Comparison of ENCODE assay signal across 20 cellular contexts in genomic region chr3:148600440-148600839, GRCh38.
"Had no signal": no experiment of that assay in that cellular context is flagged by ENCODE, and none has a peak within 500 bp of the region (broad histone marks: within the 10 kb centered on the region; RNA-seq: fewer than 3 reads in every experiment).

No MANE protein-coding gene starts in this region.

- H3K27me3 ChIP-seq: heart right ventricle, left lung, neutrophil, upper lobe of right lung had no signal

- H3K27me3 Mint-ChIP-seq: activated naive CD4-positive, alpha-beta T cell treated with anti-CD3 and anti-CD28 coated beads, Interleukin-2, amount 10 ng/mL, durations not matched to agents 7 days and 5 days; natural killer cell treated with Interleukin-12 subunit alpha and Interleukin-12 subunit beta and Interleukin-15 and Interleukin-18, amount 100 ng/mL, for 72 hours had no signal

- DNase-seq: activated CD4-positive, alpha-beta T cell treated with anti-CD3 and anti-CD28 coated beads for 4 hours; activated CD4-positive, alpha-beta T cell treated with anti-CD3 and anti-CD28 coated beads, Interleukin-2, amount 50 U/mL, for 48 hours; activated CD4-positive, CD25-positive, alpha-beta regulatory T cell; activated effector memory CD4-positive, alpha-beta T cell treated with Interleukin-2 at 50 U/mL for 16 hours; activated naive CD4-positive, alpha-beta T cell treated with anti-CD3 and anti-CD28 coated beads, Interleukin-2, amount 10 ng/mL, durations not matched to agents 7 days and 5 days; activated T-cell treated with anti-CD3 and anti-CD28 coated beads, Interleukin-2, amount 50 U/mL, for 48 hours; amygdala; foreskin fibroblast; heart right ventricle; left lung; stimulated activated CD4-positive, alpha-beta T cell treated with anti-CD3 and anti-CD28 coated beads, Interleukin-4, amount 100 ng/mL, for 24 hours; stimulated activated naive CD8-positive, alpha-beta T cell treated with anti-CD3 and anti-CD28 coated beads, Interleukin-15, Interleukin-2, amounts not matched to agents 100 U/mL and 50 U/mL, for 24 hours; T-helper 1 cell; upper lobe of right lung had no signal

- H3K27ac ChIP-seq: coronary artery, epithelial cell of prostate, heart right ventricle, left lung, neutrophil, parathyroid adenoma, upper lobe of right lung had no signal

- H3K79me2 ChIP-seq: parathyroid adenoma had no signal

- H3K27ac Mint-ChIP-seq: activated naive CD4-positive, alpha-beta T cell treated with anti-CD3 and anti-CD28 coated beads, Interleukin-2, amount 10 ng/mL, durations not matched to agents 7 days and 5 days; mesothelial cell of epicardium; natural killer cell treated with Interleukin-12 subunit alpha and Interleukin-12 subunit beta and Interleukin-15 and Interleukin-18, amount 100 ng/mL, for 72 hours had no signal

- H3K4me1 ChIP-seq: heart right ventricle, left lung, parathyroid adenoma, upper lobe of right lung had no signal

- H3K4me3 Mint-ChIP-seq: activated naive CD4-positive, alpha-beta T cell treated with anti-CD3 and anti-CD28 coated beads, Interleukin-2, amount 10 ng/mL, durations not matched to agents 7 days and 5 days; mesothelial cell of epicardium; natural killer cell treated with Interleukin-12 subunit alpha and Interleukin-12 subunit beta and Interleukin-15 and Interleukin-18, amount 100 ng/mL, for 72 hours had no signal

- H3K36me3 ChIP-seq: heart right ventricle, left lung, neutrophil, upper lobe of right lung had no signal

- H3K36me3 Mint-ChIP-seq: activated naive CD4-positive, alpha-beta T cell treated with anti-CD3 and anti-CD28 coated beads, Interleukin-2, amount 10 ng/mL, durations not matched to agents 7 days and 5 days; mesothelial cell of epicardium; natural killer cell treated with Interleukin-12 subunit alpha and Interleukin-12 subunit beta and Interleukin-15 and Interleukin-18, amount 100 ng/mL, for 72 hours had no signal

- H3K9ac ChIP-seq: parathyroid adenoma had no signal

- H3K9me3 Mint-ChIP-seq: activated naive CD4-positive, alpha-beta T cell treated with anti-CD3 and anti-CD28 coated beads, Interleukin-2, amount 10 ng/mL, durations not matched to agents 7 days and 5 days; mesothelial cell of epicardium had no signal

- H3K4me3 ChIP-seq: coronary artery, heart right ventricle, left lung, upper lobe of right lung had no signal

- H3K4me1 Mint-ChIP-seq: activated naive CD4-positive, alpha-beta T cell treated with anti-CD3 and anti-CD28 coated beads, Interleukin-2, amount 10 ng/mL, durations not matched to agents 7 days and 5 days had no signal
